8 cellular contexts compared by ENCODE assay signal in the genomic region with DNA sequence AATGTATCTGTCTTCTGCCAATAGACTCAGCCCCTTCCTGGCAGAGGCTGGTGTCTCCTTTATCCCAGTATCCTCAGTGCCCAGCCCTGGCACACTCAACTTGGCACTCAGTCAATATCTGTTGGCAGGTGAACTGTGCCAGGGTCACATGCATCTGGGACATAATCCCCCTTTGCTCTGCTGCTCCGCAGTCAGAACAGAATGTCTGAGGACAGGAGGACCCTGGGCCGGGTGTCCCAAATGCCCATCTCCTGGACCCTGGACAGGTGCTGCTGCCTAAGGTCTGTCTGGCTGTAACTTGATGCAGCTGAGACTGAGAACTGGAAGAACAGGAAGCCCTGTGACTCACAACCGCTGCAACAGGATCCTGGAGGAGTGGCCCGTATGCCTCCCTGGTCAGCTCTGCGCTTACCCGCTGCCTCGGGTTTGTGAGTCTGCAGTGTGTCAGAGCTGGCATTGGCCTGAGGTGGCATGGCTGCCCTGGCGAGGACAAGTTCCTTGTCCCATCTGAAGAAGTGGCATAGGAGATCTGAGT. TPM values are rescaled to one million over a fixed set of nuclear protein-coding genes. Genes with fewer than 3 reads are reported as not detected.
DNase-seq lines count a peak whose midpoint lies in the region; ATAC-seq and TF ChIP-seq lines count a peak whose summit lies in the region.

No MANE protein-coding gene starts in this region.

- peak overlapping the region in 1 of 4 donors; percentile 5 for H3K4me3 ChIP-seq in esophagus muscularis mucosa

- no peak for TF ChIP-seq POLR2A in esophagus muscularis mucosa (IDR thresholded peaks at IDR 0.05; ENCODE audit: low read depth)

- no peak overlapping the region for H3K4me3 Mint-ChIP-seq in nephron

- no peak for TF ChIP-seq EP300 in esophagus muscularis mucosa (IDR thresholded peaks at IDR 0.05)

- H3K36me3 Mint-ChIP-seq in nephron (ENCODE audit: low read depth) = no peaks in the 10 kb centered on the region

- DNase-seq in Caki2 (ENCODE audit: low read depth) = peak; percentile 85
- DNase-seq in NCI-H1105 treated with DMSO at 0.1 percent for 48 hours (lab: John Stamatoyannopoulos, UW) = peak; percentile 75
- DNase-seq in activated CD4-positive, alpha-beta T cell treated with anti-CD3 and anti-CD28 coated beads for 4 hours = peak; percentile 33 to 38
- DNase-seq in esophagus muscularis mucosa (ENCODE audit: extremely low spot score) = peak; percentile 94
- no peak for DNase-seq in NCI-H146 (lab: John Stamatoyannopoulos, UW)

- peak overlapping the region; percentile 60 to 71 (median 65) for H3K27ac ChIP-seq in esophagus muscularis mucosa (replicated peaks in 1 of 4)

- in situ Hi-C loops in Caki2 (cut with HindIII; ENCODE audit: low pct_unique_long_range_greater_than_20kb, low sequenced_read_pairs) = no loop called here

- H3K4me1 ChIP-seq in esophagus muscularis mucosa = peaks cover 45 to 58% (median 49%) of the 10 kb centered on the region in 4 donors

- H3K27ac Mint-ChIP-seq in nephron = peak overlapping the region; percentile 38 to 51 (median 39)

- intact Hi-C loops in esophagus muscularis mucosa (cut with DNase I) = no loop called here

- no peaks in the 10 kb centered on the region for H3K27me3 Mint-ChIP-seq in nephron (ENCODE audit: low read depth)

- no peaks in the 10 kb centered on the region for H3K9me3 Mint-ChIP-seq in nephron

- H3K27me3 ChIP-seq in esophagus muscularis mucosa = no peaks in the 10 kb centered on the region

- H3K9me3 ChIP-seq in esophagus muscularis mucosa = no peaks in the 10 kb centered on the region

- no peaks in the 10 kb centered on the region for H3K36me3 ChIP-seq in esophagus muscularis mucosa

- H3K4me1 Mint-ChIP-seq in nephron = peaks cover 22% of the 10 kb centered on the region

- no peak for TF ChIP-seq CTCF in esophagus muscularis mucosa (IDR thresholded peaks at IDR 0.05)
- TF ChIP-seq CTCF in nephron (IDR thresholded peaks at IDR 0.05; ENCODE audit: unreplicated experiment in 3 of 3) = no peak

- ATAC-seq in GM18519 (IDR thresholded peaks at IDR 0.05; ENCODE audit: low FRiP score, unreplicated experiment) (no peak), HG03108 (IDR thresholded peaks at IDR 0.05; ENCODE audit: unreplicated experiment) (no peak)

- WGBS in esophagus muscularis mucosa = 37% methylated on average over 6 of the region's 8 CpGs

RNA-seq across cellular contexts. Expression of gene HK2, which starts 11.4 kb away (rescaled TPM):
- total RNA-seq in Caki2 (2014; rRNA removed; shearing (Covaris generic); ENCODE audit: low replicate concordance) = 37.4 and 45.6 TPM in 2 replicates
- total RNA-seq in esophagus muscularis mucosa = 1 to 10 TPM in 3 of 4 donors, under 1 TPM in 1; 0.97 to 5.3 (median 3.0) TPM
